ENCODE assay signal across 15 cellular contexts in the genomic region with DNA sequence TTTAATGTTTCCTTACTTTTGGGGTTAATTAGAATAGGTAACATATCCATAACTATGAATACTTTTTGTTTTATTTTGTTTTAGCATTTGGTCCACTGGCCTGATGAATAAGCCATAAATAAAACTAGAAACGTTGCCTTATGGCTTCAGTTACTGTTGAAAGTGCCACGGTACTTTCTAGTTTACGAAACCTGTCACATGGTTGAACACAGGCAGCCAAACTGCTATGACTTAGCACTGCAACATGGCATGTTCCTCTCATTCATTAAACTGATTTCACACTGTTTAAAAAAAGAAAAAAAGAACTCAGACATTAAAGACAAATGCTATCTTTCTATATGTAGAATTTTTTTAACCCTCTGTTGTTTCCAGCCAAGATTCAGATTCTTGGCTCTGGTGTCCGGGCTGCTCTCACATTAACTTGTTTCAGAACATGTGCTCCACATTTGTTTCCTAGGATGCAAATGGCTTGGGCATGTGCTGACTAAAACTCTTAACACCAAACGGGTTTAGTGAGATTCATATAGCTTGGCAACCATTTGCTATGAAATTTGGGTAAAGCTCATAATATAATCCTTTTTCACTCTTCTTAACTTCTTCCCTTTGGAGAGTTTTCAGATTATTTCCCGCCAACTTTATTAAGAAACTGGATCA.
DNase-seq lines count a peak whose midpoint lies in the region; ATAC-seq, FAIRE-seq and TF ChIP-seq lines count a peak whose summit lies in the region.
"Had no signal": no experiment of that assay in that cellular context is flagged by ENCODE, and none has a peak within 500 bp of the region (broad histone marks: within the 10 kb centered on the region; RNA-seq: fewer than 3 reads in every experiment).

No MANE protein-coding gene starts in this region.

- H3K27ac Mint-ChIP-seq in T-helper 2 cell treated with Interferon-gamma antibody and Interleukin-4, amounts not matched to agents 5 μg/mL and 100 μg/mL, for 36 hours = no peak overlapping the region
- H3K27ac Mint-ChIP-seq in activated T-cell treated with anti-CD3 and anti-CD28 coated beads, Interleukin-2, amount 50 U/mL, for 24 hours = no peak overlapping the region
- H3K27ac Mint-ChIP-seq: activated naive CD8-positive, alpha-beta T cell treated with anti-CD3 and anti-CD28 coated beads, Interleukin-2, amount 10 ng/mL, durations not matched to agents 7 days and 5 days had no signal

- H3K4me2 ChIP-seq in HepG2 (ENCODE audit: low read depth, low read length) = no peak overlapping the region

- no peaks in the 10 kb centered on the region for H3K36me3 Mint-ChIP-seq in T-helper 2 cell treated with Interferon-gamma antibody and Interleukin-4, amounts not matched to agents 5 μg/mL and 100 μg/mL, for 36 hours (ENCODE audit: low read depth)
- no peaks in the 10 kb centered on the region for H3K36me3 Mint-ChIP-seq in activated T-cell treated with anti-CD3 and anti-CD28 coated beads, Interleukin-2, amount 50 U/mL, for 24 hours (ENCODE audit: low read depth)
- H3K36me3 Mint-ChIP-seq: activated naive CD8-positive, alpha-beta T cell treated with anti-CD3 and anti-CD28 coated beads, Interleukin-2, amount 10 ng/mL, durations not matched to agents 7 days and 5 days had no signal

- TF ChIP-seq EP300 in HepG2 (IDR thresholded peaks at IDR 0.05; ENCODE audit: low read depth in 2 of 2, low read length in 2 of 2) = no peak
- TF ChIP-seq EP300 in HepG2 (CRISPR knock-in tag; IDR thresholded peaks at IDR 0.05; ENCODE audit: borderline replicate concordance) = no peak

- no peaks in the 10 kb centered on the region for H3K79me2 ChIP-seq in HepG2 (ENCODE audit: insufficient read depth, low read length)

- H4K20me1 ChIP-seq in HepG2 (ENCODE audit: insufficient read depth, low read length) = no peaks in the 10 kb centered on the region

- H3K36me3 ChIP-seq in adipocyte (ENCODE audit: control insufficient read depth, insufficient read depth, low read length, severe bottlenecking) (no peaks in the 10 kb centered on the region), HepG2 (replicated peaks in 1 of 2; ENCODE audit: control insufficient read depth in 1 of 2, insufficient read depth in 2 of 2, low read length in 2 of 2) (no peaks in the 10 kb centered on the region)

- TF ChIP-seq RAD21 in HepG2 (CRISPR knock-in tag; IDR thresholded peaks at IDR 0.05) = no peak

- no peak for TF ChIP-seq CTCF in HepG2 (CRISPR knock-in tag; IDR thresholded peaks at IDR 0.05)

- H3K4me3 Mint-ChIP-seq in T-helper 2 cell treated with Interferon-gamma antibody and Interleukin-4, amounts not matched to agents 5 μg/mL and 100 μg/mL, for 36 hours = no peak overlapping the region
- no peak overlapping the region for H3K4me3 Mint-ChIP-seq in activated T-cell treated with anti-CD3 and anti-CD28 coated beads, Interleukin-2, amount 50 U/mL, for 24 hours
- H3K4me3 Mint-ChIP-seq: activated naive CD8-positive, alpha-beta T cell treated with anti-CD3 and anti-CD28 coated beads, Interleukin-2, amount 10 ng/mL, durations not matched to agents 7 days and 5 days had no signal

- H3K27ac ChIP-seq in HepG2 (ENCODE audit: extremely low read length, insufficient read depth, low read length) = no peak overlapping the region

- peak overlapping the region; percentile 53 for H3K9ac ChIP-seq in adipocyte (ENCODE audit: low read length)
- no peak overlapping the region for H3K9ac ChIP-seq in HepG2 (ENCODE audit: insufficient read depth, low read depth, low read length)

- WGBS in HepG2 (ENCODE audit: low lambda C conversion rate) = 4% methylated on average over 6 of the region's 6 CpGs

- CTCF ChIA-PET in HepG2 (lab: Yijun Ruan, JAX; ENCODE audit: low intra/inter-chr PET ratio, low total read pairs) = no interaction called here

- no peaks in the 10 kb centered on the region for H3K4me1 Mint-ChIP-seq in T-helper 2 cell treated with Interferon-gamma antibody and Interleukin-4, amounts not matched to agents 5 μg/mL and 100 μg/mL, for 36 hours (ENCODE audit: low read depth)
- no peaks in the 10 kb centered on the region for H3K4me1 Mint-ChIP-seq in activated T-cell treated with anti-CD3 and anti-CD28 coated beads, Interleukin-2, amount 50 U/mL, for 24 hours (ENCODE audit: low read depth)
- H3K4me1 Mint-ChIP-seq: activated naive CD8-positive, alpha-beta T cell treated with anti-CD3 and anti-CD28 coated beads, Interleukin-2, amount 10 ng/mL, durations not matched to agents 7 days and 5 days had no signal

- H3K9me3 Mint-ChIP-seq in T-helper 2 cell treated with Interferon-gamma antibody and Interleukin-4, amounts not matched to agents 5 μg/mL and 100 μg/mL, for 36 hours = no peaks in the 10 kb centered on the region
- no peaks in the 10 kb centered on the region for H3K9me3 Mint-ChIP-seq in activated T-cell treated with anti-CD3 and anti-CD28 coated beads, Interleukin-2, amount 50 U/mL, for 24 hours
- H3K9me3 Mint-ChIP-seq: activated naive CD8-positive, alpha-beta T cell treated with anti-CD3 and anti-CD28 coated beads, Interleukin-2, amount 10 ng/mL, durations not matched to agents 7 days and 5 days had no signal

- in situ Hi-C loops in HepG2 (cut with HindIII; ENCODE audit: extremely low pct_ligation_motif_present, low pct_unique_long_range_greater_than_20kb) = no loop called here

- TF ChIP-seq POLR2A in HepG2 (IDR thresholded peaks at IDR 0.05; ENCODE audit: insufficient read depth in 1 of 2, low read depth in 2 of 2, low read length in 2 of 2) = no peak

- H2AFZ ChIP-seq in HepG2 (ENCODE audit: low read length) = no peak overlapping the region

- intact Hi-C loops in HepG2 (cut with micrococcal nuclease; ENCODE audit: unreplicated experiment) = no loop called here

- H3K9me3 ChIP-seq in adipocyte (ENCODE audit: control insufficient read depth, low read length) = no peaks in the 10 kb centered on the region
- no peaks in the 10 kb centered on the region for H3K9me3 ChIP-seq in HepG2 (ENCODE audit: low read length)

- H3K4me1 ChIP-seq in adipocyte (ENCODE audit: control insufficient read depth, insufficient read depth, low read length) = peaks cover 16% of the 10 kb centered on the region
- no peaks in the 10 kb centered on the region for H3K4me1 ChIP-seq in HepG2 (ENCODE audit: insufficient read depth, low read length)

- H3K27me3 Mint-ChIP-seq in T-helper 2 cell treated with Interferon-gamma antibody and Interleukin-4, amounts not matched to agents 5 μg/mL and 100 μg/mL, for 36 hours (ENCODE audit: low read depth) = no peaks in the 10 kb centered on the region
- H3K27me3 Mint-ChIP-seq in activated T-cell treated with anti-CD3 and anti-CD28 coated beads, Interleukin-2, amount 50 U/mL, for 24 hours = no peaks in the 10 kb centered on the region
- H3K27me3 Mint-ChIP-seq: activated naive CD8-positive, alpha-beta T cell treated with anti-CD3 and anti-CD28 coated beads, Interleukin-2, amount 10 ng/mL, durations not matched to agents 7 days and 5 days had no signal

- no peak for FAIRE-seq in HepG2 (lab: Jason Lieb, UNC)
- FAIRE-seq: kidney had no signal

- POLR2A ChIA-PET in HepG2 (lab: Yijun Ruan, JAX) = no interaction called here

- H3K4me3 ChIP-seq in adipocyte (ENCODE audit: low read length) = peak overlapping the region; percentile 21
- no peak overlapping the region for H3K4me3 ChIP-seq in HepG2 (replicated peaks in 1 of 3; ENCODE audit: insufficient read depth in 1 of 3, low read depth in 2 of 3, low read length in 3 of 3)

- peak; percentile 57 for ATAC-seq in HG02610 (IDR thresholded peaks at IDR 0.05; ENCODE audit: unreplicated experiment)
- no peak for ATAC-seq in HepG2

- BruUV-seq in HepG2 (replicated peaks; lab: Mats Ljungman, UMichigan) = no TSS peak

- H3K27me3 ChIP-seq in adipocyte (replicated peaks; ENCODE audit: control insufficient read depth, insufficient read depth, low read length) (no peaks in the 10 kb centered on the region), HepG2 (ENCODE audit: control insufficient read depth in 1 of 2, insufficient read depth in 2 of 2, low read length in 2 of 2) (no peaks in the 10 kb centered on the region)

- peak; percentile 23 for DNase-seq in GM03348 (ENCODE audit: low spot score)
- peak; percentile 45 for DNase-seq in adipocyte (ENCODE audit: low read depth)
- no peak for DNase-seq in HepG2 (ENCODE audit: low spot score)
- DNase-seq in amygdala (lab: John Stamatoyannopoulos, UW) = no peak
- no peak for DNase-seq in EL
- no peak for DNase-seq in T-helper 2 cell treated with Interferon-gamma antibody and Interleukin-4, amounts not matched to agents 5 μg/mL and 100 μg/mL, for 36 hours (ENCODE audit: low spot score)
- no peak for DNase-seq in activated T-cell treated with anti-CD3 and anti-CD28 coated beads, Interleukin-2, amount 50 U/mL, for 24 hours
- DNase-seq: activated naive CD8-positive, alpha-beta T cell treated with anti-CD3 and anti-CD28 coated beads, Interleukin-2, amount 10 ng/mL, durations not matched to agents 7 days and 5 days; C1 segment of cervical spinal cord; kidney; NCI-H1417; NCI-H510A treated with DMSO at 0.1 percent for 48 hours; retina; SHP77 had no signal

TF ChIP-seq in HepG2, 621 proteins besides CTCF, POLR2A, EP300 and RAD21:
- TF ChIP-seq, protein P1, sequence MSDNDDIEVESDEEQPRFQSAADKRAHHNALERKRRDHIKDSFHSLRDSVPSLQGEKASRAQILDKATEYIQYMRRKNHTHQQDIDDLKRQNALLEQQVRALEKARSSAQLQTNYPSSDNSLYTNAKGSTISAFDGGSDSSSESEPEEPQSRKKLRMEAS (IDR thresholded peaks at IDR 0.05) = no peak
- TF ChIP-seq NFYB (CRISPR knock-in tag; IDR thresholded peaks at IDR 0.05) (no peak), MXD4 (CRISPR knock-in tag; IDR thresholded peaks at IDR 0.05) (no peak)
- TF ChIP-seq, protein P2, sequence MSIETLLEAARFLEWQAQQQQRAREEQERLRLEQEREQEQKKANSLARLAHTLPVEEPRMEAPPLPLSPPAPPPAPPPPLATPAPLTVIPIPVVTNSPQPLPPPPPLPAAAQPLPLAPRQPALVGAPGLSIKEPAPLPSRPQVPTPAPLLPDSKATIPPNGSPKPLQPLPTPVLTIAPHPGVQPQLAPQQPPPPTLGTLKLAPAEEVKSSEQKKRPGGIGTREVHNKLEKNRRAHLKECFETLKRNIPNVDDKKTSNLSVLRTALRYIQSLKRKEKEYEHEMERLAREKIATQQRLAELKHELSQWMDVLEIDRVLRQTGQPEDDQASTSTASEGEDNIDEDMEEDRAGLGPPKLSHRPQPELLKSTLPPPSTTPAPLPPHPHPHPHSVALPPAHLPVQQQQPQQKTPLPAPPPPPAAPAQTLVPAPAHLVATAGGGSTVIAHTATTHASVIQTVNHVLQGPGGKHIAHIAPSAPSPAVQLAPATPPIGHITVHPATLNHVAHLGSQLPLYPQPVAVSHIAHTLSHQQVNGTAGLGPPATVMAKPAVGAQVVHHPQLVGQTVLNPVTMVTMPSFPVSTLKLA (IDR thresholded peaks at IDR 0.05) = peak; percentile 81

Comparison
In these comparisons a context has a peak if more than half of its experiments do, and no peak if none do; other contexts are left out.
1. DNase-seq: peak in GM03348 (single experiment) and adipocyte (single experiment); none in HepG2 (single experiment), amygdala (0 of 56), EL (single experiment), T-helper 2 cell treated with Interferon-gamma antibody and Interleukin-4, amounts not matched to agents 5 μg/mL and 100 μg/mL, for 36 hours (single experiment) and activated T-cell treated with anti-CD3 and anti-CD28 coated beads, Interleukin-2, amount 50 U/mL, for 24 hours (single experiment).